Comparison of ENCODE assay signal across 7 cellular contexts in the genomic region with DNA sequence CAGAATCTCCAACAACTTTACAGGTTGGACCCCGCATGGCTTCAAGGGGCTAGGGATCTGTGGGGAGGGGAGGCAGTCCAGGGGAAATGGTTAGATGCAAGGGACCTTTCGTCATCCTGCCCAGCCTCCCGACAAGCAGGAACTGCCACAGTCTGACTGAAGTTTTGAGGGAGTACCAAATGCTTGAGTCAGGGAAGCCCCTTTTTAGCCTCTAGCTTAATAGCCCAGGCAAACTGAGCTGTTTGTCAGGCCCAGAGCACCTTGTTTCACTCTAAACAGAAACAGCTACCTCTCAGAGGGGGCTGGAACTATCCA. TPM values are rescaled to one million over a fixed set of nuclear protein-coding genes. Genes with fewer than 3 reads are reported as not detected.
DNase-seq lines count a peak whose midpoint lies in the region; ATAC-seq and TF ChIP-seq lines count a peak whose summit lies in the region.

No MANE protein-coding gene starts in this region.

- H3K9me2 ChIP-seq in PC-9 (ENCODE audit: insufficient read depth) (no peaks in the 10 kb centered on the region), neural cell (ENCODE audit: insufficient read depth, low read length) (no peaks in the 10 kb centered on the region)

- intact Hi-C loops in PC-9 (cut with micrococcal nuclease; ENCODE audit: unreplicated experiment), result loop anchor here (5.0 kb wide), 1 partner anchor 56 kb away; the partner anchor contains the start of gene FAM20B

- peaks cover 28% of the 10 kb centered on the region for H3K79me2 ChIP-seq in PC-9 (ENCODE audit: low read depth)
- no peaks in the 10 kb centered on the region for H3K79me2 ChIP-seq in neural cell (replicated peaks; ENCODE audit: insufficient read depth, low read length)

- WGBS in ectodermal cell, 2 experiments, result 22 to 25% methylated on average over 3 of the region's 3 CpGs

- no peak for TF ChIP-seq EP300 in neural cell (conservative IDR thresholded peaks at IDR 0.05; ENCODE audit: poor library complexity, severe bottlenecking)

- BruUV-seq in PC-9 (replicated peaks; lab: Mats Ljungman, UMichigan), result TSS peak; percentile 27

- TF ChIP-seq CTCF in PC-9 (conservative IDR thresholded peaks at IDR 0.05), result no peak
- no peak for TF ChIP-seq CTCF in neural cell (IDR thresholded peaks at IDR 0.05; ENCODE audit: poor library complexity, severe bottlenecking)

- DNase-seq in PC-9, result no peak

- H3K4me1 ChIP-seq in PC-9 (replicated peaks; ENCODE audit: insufficient read depth), result peaks cover 17% of the 10 kb centered on the region
- H3K4me1 ChIP-seq in ectodermal cell (ENCODE audit: control insufficient read depth, insufficient read depth, low read length), result peaks cover 10% of the 10 kb centered on the region

- H3K4me3 ChIP-seq in PC-9 (peak overlapping the region; percentile 79), ectodermal cell (ENCODE audit: insufficient read depth, low read depth, low read length) (peak overlapping the region; percentile 85), neural cell (ENCODE audit: low read length) (peak overlapping the region; percentile 95)

- H3F3A ChIP-seq in PC-9 (ENCODE audit: insufficient read depth, low read depth) (peaks cover 36% of the 10 kb centered on the region), neural cell (ENCODE audit: insufficient read depth, low read length, poor library complexity, severe bottlenecking) (no peaks in the 10 kb centered on the region)

- CTCF ChIA-PET in PC-9 (lab: Charles Lee), result interaction anchor here (0.7 kb wide), 1 partner anchor 308 kb away, joined by 3 read pairs; no protein-coding TSS in a partner anchor

- H3K27ac ChIP-seq in PC-9, result peak overlapping the region; percentile 76
- H3K27ac ChIP-seq in ectodermal cell (ENCODE audit: insufficient read depth, low read depth, low read length, poor library complexity, severe bottlenecking), result no peak overlapping the region
- H3K27ac ChIP-seq in neural cell (ENCODE audit: low read length), result no peak overlapping the region

- POLR2A ChIA-PET in PC-9 (lab: Charles Lee; ENCODE audit: unreplicated experiment), result interaction anchor here (0.5 to 0.9 kb wide), 2 partner anchors 282 to 775 kb away, joined by 4 to 27 read pairs; partner anchors contain the start of gene AXDND1

- peak overlapping the region; percentile 78 for H3K9ac ChIP-seq in neural cell (ENCODE audit: low read length)

- H4K20me1 ChIP-seq in PC-9 (ENCODE audit: insufficient read depth) (no peaks in the 10 kb centered on the region), neural cell (ENCODE audit: insufficient read depth) (no peaks in the 10 kb centered on the region)

- peak overlapping the region; percentile 84 for H2AFZ ChIP-seq in PC-9
- H2AFZ ChIP-seq in neural cell (ENCODE audit: low read depth, low read length), result no peak overlapping the region

- H3K9me3 ChIP-seq in PC-9 (ENCODE audit: insufficient read depth, low read depth) (no peaks in the 10 kb centered on the region), ectodermal cell (ENCODE audit: control insufficient read depth, low read length) (no peaks in the 10 kb centered on the region), neural cell (ENCODE audit: low read length) (no peaks in the 10 kb centered on the region)

- H3K27me3 ChIP-seq in PC-9 (ENCODE audit: insufficient read depth, low read depth) (no peaks in the 10 kb centered on the region), ectodermal cell (ENCODE audit: control insufficient read depth, insufficient read depth, low read length, poor library complexity, severe bottlenecking) (peaks cover 9% of the 10 kb centered on the region), neural cell (ENCODE audit: insufficient read depth, low read depth, low read length) (no peaks in the 10 kb centered on the region)

- H3K36me3 ChIP-seq in PC-9 (ENCODE audit: low read depth), result 0 out of 2 replicates have a peak, but pooled peaks cover 4% of the 10 kb centered on the region
- H3K36me3 ChIP-seq in ectodermal cell (ENCODE audit: control insufficient read depth, insufficient read depth, low read length), result no peaks in the 10 kb centered on the region
- H3K36me3 ChIP-seq in neural cell (ENCODE audit: insufficient read depth, low read length), result no peaks in the 10 kb centered on the region

- H3K4me2 ChIP-seq in PC-9 (peak overlapping the region; percentile 90), neural cell (ENCODE audit: low read length) (peak overlapping the region; percentile 55)

- TF ChIP-seq RAD21 in neural cell (conservative IDR thresholded peaks at IDR 0.05), result no peak

- ATAC-seq in GM21529 (IDR thresholded peaks at IDR 0.05; ENCODE audit: unreplicated experiment) (peak; percentile 1), HG02970 (IDR thresholded peaks at IDR 0.05; ENCODE audit: low FRiP score, unreplicated experiment) (no peak), GM21528 (IDR thresholded peaks at IDR 0.05; ENCODE audit: low FRiP score, unreplicated experiment) (no peak), HG03432 (IDR thresholded peaks at IDR 0.05; ENCODE audit: unreplicated experiment) (no peak)

TF ChIP-seq in neural cell, 6 proteins besides CTCF, POLR2A, EP300 and RAD21:
- TF ChIP-seq POLR2AphosphoS5 (IDR thresholded peaks at IDR 0.05), result no peak
- TF ChIP-seq MXI1 (conservative IDR thresholded peaks at IDR 0.05; ENCODE audit: poor library complexity, severe bottlenecking), result no peak
- no peak for TF ChIP-seq EZH2 (IDR thresholded peaks at IDR 0.05; ENCODE audit: borderline replicate concordance, insufficient read depth, low read length, poor library complexity, severe bottlenecking)
- no peak for TF ChIP-seq TAF1 (IDR thresholded peaks at IDR 0.05; ENCODE audit: low read depth)

RNA-seq across cellular contexts. Expression of gene TOR3A, which starts 1.1 kb away (rescaled TPM):
- 31.6 and 35.6 TPM in 2 replicates for total RNA-seq in PC-9 (2021)
- 16.3 TPM for polyA plus RNA-seq in ectodermal cell (2013, experiment 1 of 4)
- 17.3 TPM for polyA plus RNA-seq in ectodermal cell (2013, experiment 2 of 4)
- 14.1 TPM for polyA plus RNA-seq in ectodermal cell (2013, experiment 3 of 4)
- polyA plus RNA-seq in ectodermal cell (2013, experiment 4 of 4), result 14.8 TPM
- polyA plus RNA-seq in neural cell, result 13.5 and 21.6 TPM in 2 replicates
- 17.7 and 18.5 TPM in 2 replicates for polyA minus RNA-seq in neural cell

RNA-seq across cellular contexts. Expression of gene FAM20B, which starts 57.3 kb away (rescaled TPM):
- 68.1 and 80.5 TPM in 2 replicates for total RNA-seq in PC-9 (2021)
- 39.5 TPM for polyA plus RNA-seq in ectodermal cell (2013, experiment 1 of 4)
- 37.7 TPM for polyA plus RNA-seq in ectodermal cell (2013, experiment 2 of 4)
- 27.7 TPM for polyA plus RNA-seq in ectodermal cell (2013, experiment 3 of 4)
- 30.8 TPM for polyA plus RNA-seq in ectodermal cell (2013, experiment 4 of 4)
- polyA plus RNA-seq in neural cell, result 21.8 and 25.1 TPM in 2 replicates
- 47.0 and 49.1 TPM in 2 replicates for polyA minus RNA-seq in neural cell
